In genomic region chr14:91858536-91859275, GRCh38 we compare ENCODE assay signal across 8 cellular contexts. TPM values are rescaled to one million over a fixed set of nuclear protein-coding genes. Genes with fewer than 3 reads are reported as not detected.
A peak's percentile ranks its signal among the peaks of the same experiment; 100 is the strongest.
DNase-seq lines count a peak whose midpoint lies in the region; ATAC-seq and TF ChIP-seq lines count a peak whose summit lies in the region.

No MANE protein-coding gene starts in this region.

- ATAC-seq in GM18505 (IDR thresholded peaks at IDR 0.05; ENCODE audit: unreplicated experiment) = peak; percentile 80
- ATAC-seq in HG03175 (IDR thresholded peaks at IDR 0.05; ENCODE audit: unreplicated experiment) = peak; percentile 72
- ATAC-seq in activated CD8-positive, alpha-beta T cell treated with anti-CD3 and anti-CD28 coated beads for 36 hours = peak; percentile 77
- ATAC-seq in left lung = peak; percentile 71

- no peak overlapping the region for H3K4me3 ChIP-seq in AG09309 (ENCODE audit: control insufficient read depth, low read depth, low read length)
- no peak overlapping the region for H3K4me3 ChIP-seq in left lung
- H3K4me3 ChIP-seq in prostate gland = no peak overlapping the region

- H3K4me1 ChIP-seq in left lung = peaks cover 0 to 12% of the 10 kb centered on the region in 2 donors
- H3K4me1 ChIP-seq in prostate gland (replicated peaks) = no peaks in the 10 kb centered on the region

- 23% methylated on average over 8 of the region's 8 CpGs for WGBS in prostate gland

- H3K27ac Mint-ChIP-seq in activated CD8-positive, alpha-beta T cell treated with anti-CD3 and anti-CD28 coated beads for 36 hours = peak overlapping the region; percentile 79

- no peaks in the 10 kb centered on the region for H3K27me3 ChIP-seq in left lung
- no peaks in the 10 kb centered on the region for H3K27me3 ChIP-seq in prostate gland (replicated peaks; ENCODE audit: insufficient read depth)

- H3K9me3 Mint-ChIP-seq in activated CD8-positive, alpha-beta T cell treated with anti-CD3 and anti-CD28 coated beads for 36 hours = no peaks in the 10 kb centered on the region

- POLR2A ChIA-PET in activated CD8-positive, alpha-beta T cell treated with anti-CD3 and anti-CD28 coated beads for 36 hours (lab: Charles Lee) = interaction anchor here (1.3 to 2.3 kb wide), 4 partner anchors 8 to 16 kb away, joined by 3 to 10 read pairs (median 7); partner anchors contain the start of gene TC2N

- H3K27me3 Mint-ChIP-seq in activated CD8-positive, alpha-beta T cell treated with anti-CD3 and anti-CD28 coated beads for 36 hours = no peaks in the 10 kb centered on the region

- no peaks in the 10 kb centered on the region for H3K36me3 ChIP-seq in left lung
- no peaks in the 10 kb centered on the region for H3K36me3 ChIP-seq in prostate gland

- peaks cover 15% of the 10 kb centered on the region for H3K36me3 Mint-ChIP-seq in activated CD8-positive, alpha-beta T cell treated with anti-CD3 and anti-CD28 coated beads for 36 hours (ENCODE audit: low read depth)

- CTCF ChIA-PET in activated CD8-positive, alpha-beta T cell treated with anti-CD3 and anti-CD28 coated beads for 36 hours (lab: Charles Lee) = interaction anchor here (0.6 to 1.8 kb wide), 6 partner anchors 10 to 138 kb away, joined by 3 to 4 read pairs (median 3); no protein-coding TSS in a partner anchor

- DNase-seq in AG09309 (ENCODE audit: low read depth) (peak; percentile 52), left lung (no peak), cortex of kidney (lab: John Stamatoyannopoulos, UW) (no peak), prostate gland (ENCODE audit: low spot score) (no peak), NCI-H2081 (lab: John Stamatoyannopoulos, UW) (no peak)
- peak; percentile 59 for DNase-seq in activated CD8-positive, alpha-beta T cell treated with anti-CD3 and anti-CD28 coated beads for 36 hours

- no peak overlapping the region for H3K4me3 Mint-ChIP-seq in activated CD8-positive, alpha-beta T cell treated with anti-CD3 and anti-CD28 coated beads for 36 hours

- no peak for TF ChIP-seq CTCF in AG09309 (IDR thresholded peaks at IDR 0.05; ENCODE audit: control insufficient read depth, insufficient read depth, low read depth, low read length, missing control alignments)
- TF ChIP-seq CTCF in activated CD8-positive, alpha-beta T cell treated with anti-CD3 and anti-CD28 coated beads for 36 hours (IDR thresholded peaks at IDR 0.05) = no peak
- no peak for TF ChIP-seq CTCF in left lung (IDR thresholded peaks at IDR 0.05)
- TF ChIP-seq CTCF in prostate gland (IDR thresholded peaks at IDR 0.05) = no peak

- intact Hi-C loops in activated CD8-positive, alpha-beta T cell treated with anti-CD3 and anti-CD28 coated beads for 36 hours (cut with micrococcal nuclease) = no loop called here
- intact Hi-C loops in left lung (cut with DNase I) (no loop called here), prostate gland (cut with DNase I) (no loop called here)

- peaks cover 84% of the 10 kb centered on the region for H3K4me1 Mint-ChIP-seq in activated CD8-positive, alpha-beta T cell treated with anti-CD3 and anti-CD28 coated beads for 36 hours (ENCODE audit: low read depth)

- H3K9me3 ChIP-seq in left lung (no peaks in the 10 kb centered on the region), prostate gland (no peaks in the 10 kb centered on the region)

- TF ChIP-seq POLR2A in GM18505 (IDR thresholded peaks at IDR 0.05; ENCODE audit: borderline replicate concordance, extremely low read depth, insufficient read depth, insufficient read length) = no peak
- TF ChIP-seq POLR2A in prostate gland (IDR thresholded peaks at IDR 0.05) = no peak

- H3K27ac ChIP-seq in left lung (no peak overlapping the region), prostate gland (no peak overlapping the region)

RNA-seq across cellular contexts. Expression of gene TC2N, which starts 8.6 kb away (rescaled TPM):
- 10 to 100 TPM; 28.5 to 32.5 TPM for total RNA-seq in activated CD8-positive, alpha-beta T cell treated with anti-CD3 and anti-CD28 coated beads for 36 hours
- 10 to 100 TPM; 43.6 to 58.1 TPM for total RNA-seq in left lung
- 10 to 100 TPM; 37.2 to 75.8 TPM for total RNA-seq in prostate gland

Comparison
In these comparisons a context has a peak if more than half of its experiments do, and no peak if none do; other contexts are left out.
1. DNase-seq: peak in AG09309 (single experiment) and activated CD8-positive, alpha-beta T cell treated with anti-CD3 and anti-CD28 coated beads for 36 hours (single experiment); none in left lung (0 of 2), cortex of kidney (single experiment), prostate gland (single experiment) and NCI-H2081 (0 of 2).
2. Peak in every context shown above with its lines, with median percentiles within 50 percentile points of each other: ATAC-seq.